ENCODE assay signal across 1 cellular context in genomic region chr10:110212119-110213006, GRCh38.
TF ChIP-seq lines count a peak whose summit lies in the region.

No MANE protein-coding gene starts in this region.

TF ChIP-seq in HCT116, 20 proteins besides CTCF, POLR2A, EP300 and RAD21 (continued from another document):
- no peak for TF ChIP-seq REST (IDR thresholded peaks at IDR 0.05; ENCODE audit: low read depth)
- TF ChIP-seq ELF1 (IDR thresholded peaks at IDR 0.05; ENCODE audit: borderline replicate concordance, low read depth) = no peak
- TF ChIP-seq JUND (IDR thresholded peaks at IDR 0.05) = no peak
- no peak for TF ChIP-seq EZH2phosphoT487 (IDR thresholded peaks at IDR 0.05; ENCODE audit: borderline replicate concordance)
- TF ChIP-seq CEBPB (IDR thresholded peaks at IDR 0.05; ENCODE audit: low read depth) = no peak
- no peak for TF ChIP-seq ZFX (IDR thresholded peaks at IDR 0.05)
